10 cellular contexts compared by ENCODE assay signal in genomic region chr6:169251822-169252804, GRCh38. TPM values are rescaled to one million over a fixed set of nuclear protein-coding genes. Genes with fewer than 3 reads are reported as not detected.
DNase-seq lines count a peak whose midpoint lies in the region; ATAC-seq and TF ChIP-seq lines count a peak whose summit lies in the region.
"Had no signal": no experiment of that assay in that cellular context is flagged by ENCODE, and none has a peak within 500 bp of the region (broad histone marks: within the 10 kb centered on the region; RNA-seq: fewer than 3 reads in every experiment).

No MANE protein-coding gene starts in this region.

- H3K36me3 ChIP-seq in endocrine pancreas (ENCODE audit: control insufficient read depth, insufficient read depth, low read length) (no peaks in the 10 kb centered on the region), tibial nerve (peaks cover 0 to 21% (median 0%) of the 10 kb centered on the region in 3 donors)

- no peak for ATAC-seq in HG03039 (IDR thresholded peaks at IDR 0.05; ENCODE audit: unreplicated experiment)

- peaks cover 38% of the 10 kb centered on the region for H3K4me1 Mint-ChIP-seq in mesothelial cell of epicardium
- peaks cover 2% of the 10 kb centered on the region for H3K4me1 Mint-ChIP-seq in activated CD4-positive, alpha-beta T cell treated with anti-CD3 and anti-CD28 coated beads, Interleukin-2, amount 10 ng/mL, durations not matched to agents 24 days and 14 days

- TF ChIP-seq EP300 in tibial nerve (IDR thresholded peaks at IDR 0.05): no peak

- TF ChIP-seq POLR2A in tibial nerve (IDR thresholded peaks at IDR 0.05): no peak

- H3K4me3 ChIP-seq in endocrine pancreas (ENCODE audit: control insufficient read depth, insufficient read depth, low read length) (peak overlapping the region; percentile 18), tibial nerve (peak overlapping the region; percentile 26 to 53 (median 36))

- H3K9me3 ChIP-seq in endocrine pancreas (ENCODE audit: control insufficient read depth, low read length): no peaks in the 10 kb centered on the region
- H3K9me3 ChIP-seq in tibial nerve: no peaks in the 10 kb centered on the region

- TF ChIP-seq CTCF in mesothelial cell of epicardium (IDR thresholded peaks at IDR 0.05; ENCODE audit: unreplicated experiment) (no peak), tibial nerve (IDR thresholded peaks at IDR 0.05) (no peak)

- H3K9me3 Mint-ChIP-seq in mesothelial cell of epicardium: no peaks in the 10 kb centered on the region
- H3K9me3 Mint-ChIP-seq in activated CD4-positive, alpha-beta T cell treated with anti-CD3 and anti-CD28 coated beads, Interleukin-2, amount 10 ng/mL, durations not matched to agents 24 days and 14 days: peaks cover 10% of the 10 kb centered on the region

- H3K9ac ChIP-seq in endocrine pancreas (ENCODE audit: control insufficient read depth, insufficient read depth, low read length): no peak overlapping the region

- peak overlapping the region; percentile 66 for H3K4me3 Mint-ChIP-seq in mesothelial cell of epicardium
- no peak overlapping the region for H3K4me3 Mint-ChIP-seq in activated CD4-positive, alpha-beta T cell treated with anti-CD3 and anti-CD28 coated beads, Interleukin-2, amount 10 ng/mL, durations not matched to agents 24 days and 14 days
- H3K4me3 Mint-ChIP-seq: activated naive CD4-positive, alpha-beta T cell treated with anti-CD3 and anti-CD28 coated beads for 36 hours had no signal

- H3K27ac ChIP-seq in tibial nerve: peak overlapping the region; percentile 38 to 85 (median 63)
- H3K27ac ChIP-seq: 22Rv1 had no signal

- H3K27me3 ChIP-seq in endocrine pancreas (ENCODE audit: control insufficient read depth, insufficient read depth, low read length) (no peaks in the 10 kb centered on the region), tibial nerve (peaks cover 0 to 6% of the 10 kb centered on the region in 2 donors)

- H3K27ac Mint-ChIP-seq in mesothelial cell of epicardium: no peak overlapping the region
- no peak overlapping the region for H3K27ac Mint-ChIP-seq in activated CD4-positive, alpha-beta T cell treated with anti-CD3 and anti-CD28 coated beads, Interleukin-2, amount 10 ng/mL, durations not matched to agents 24 days and 14 days
- H3K27ac Mint-ChIP-seq: activated naive CD4-positive, alpha-beta T cell treated with anti-CD3 and anti-CD28 coated beads for 36 hours had no signal

- intact Hi-C loops in activated CD4-positive, alpha-beta T cell treated with anti-CD3 and anti-CD28 coated beads, Interleukin-2, amount 10 ng/mL, durations not matched to agents 24 days and 14 days (cut with micrococcal nuclease): no loop called here

- no peaks in the 10 kb centered on the region for H3K4me1 ChIP-seq in endocrine pancreas (ENCODE audit: control insufficient read depth, insufficient read depth, low read length)
- H3K4me1 ChIP-seq in tibial nerve: peaks cover 0 to 39% (median 6%) of the 10 kb centered on the region in 4 donors

- peaks cover 69% of the 10 kb centered on the region for H3K27me3 Mint-ChIP-seq in mesothelial cell of epicardium (ENCODE audit: low read depth)
- H3K27me3 Mint-ChIP-seq in activated CD4-positive, alpha-beta T cell treated with anti-CD3 and anti-CD28 coated beads, Interleukin-2, amount 10 ng/mL, durations not matched to agents 24 days and 14 days: peaks cover 49% of the 10 kb centered on the region

- WGBS in tibial nerve, 2 donors: 32 to 41% methylated on average over 27 of the region's 27 CpGs

- peaks cover 3% of the 10 kb centered on the region for H3K36me3 Mint-ChIP-seq in mesothelial cell of epicardium
- no peaks in the 10 kb centered on the region for H3K36me3 Mint-ChIP-seq in activated CD4-positive, alpha-beta T cell treated with anti-CD3 and anti-CD28 coated beads, Interleukin-2, amount 10 ng/mL, durations not matched to agents 24 days and 14 days (ENCODE audit: low read depth)

- DNase-seq in NCI-H2107 treated with DMSO at 0.1 percent for 48 hours (lab: John Stamatoyannopoulos, UW; ENCODE audit: unreplicated experiment) (peak; percentile 22), NCI-H2107 (lab: John Stamatoyannopoulos, UW) (no peak), mesothelial cell of epicardium (ENCODE audit: low spot score in 2 of 2, unreplicated experiment in 2 of 2) (no peak), tibial nerve (ENCODE audit: low spot score in 2 of 2) (no peak), NCI-H510A treated with DMSO at 0.1 percent for 48 hours (lab: John Stamatoyannopoulos, UW) (no peak)
- DNase-seq in activated CD4-positive, alpha-beta T cell treated with anti-CD3 and anti-CD28 coated beads, Interleukin-2, amount 10 ng/mL, durations not matched to agents 24 days and 14 days: no peak
- DNase-seq: activated naive CD4-positive, alpha-beta T cell treated with anti-CD3 and anti-CD28 coated beads for 36 hours had no signal

RNA-seq across cellular contexts. Expression of gene THBS2, which starts 1.5 kb away (rescaled TPM):
- total RNA-seq in mesothelial cell of epicardium (15.3 to 20.4 TPM (median 18.6 TPM) in 3 replicates), tibial nerve (100 to 1,000 TPM in 2 of 4 donors, 10 to 100 TPM in 2; 39.5 to 107 (median 82.7) TPM)
- not detected in 2 replicates for total RNA-seq in activated CD4-positive, alpha-beta T cell treated with anti-CD3 and anti-CD28 coated beads, Interleukin-2, amount 10 ng/mL, durations not matched to agents 24 days and 14 days
- total RNA-seq: activated naive CD4-positive, alpha-beta T cell treated with anti-CD3 and anti-CD28 coated beads for 36 hours had no signal

Comparison
In these comparisons a context has a peak if more than half of its experiments do, and no peak if none do; other contexts are left out.
1. RNA of gene THBS2, which starts 1.5 kb away (total RNA-seq): 39.5 to 107 TPM in tibial nerve and 15.3 to 20.4 TPM in mesothelial cell of epicardium; not detected in activated CD4-positive, alpha-beta T cell treated with anti-CD3 and anti-CD28 coated beads, Interleukin-2, amount 10 ng/mL, durations not matched to agents 24 days and 14 days; every median in the first group is over 10 times any median in the second.